In genomic region chr3:174162550-174162949, GRCh38 we compare ENCODE assay signal across 29 cellular contexts.
DNase-seq lines count a peak whose midpoint lies in the region; ATAC-seq and TF ChIP-seq lines count a peak whose summit lies in the region.
"Had no signal": no experiment of that assay in that cellular context is flagged by ENCODE, and none has a peak within 500 bp of the region (broad histone marks: within the 10 kb centered on the region; RNA-seq: fewer than 3 reads in every experiment).

No MANE protein-coding gene starts in this region.

- H3K4me1 Mint-ChIP-seq in osteocyte (ENCODE audit: unreplicated experiment) = peaks cover 5% of the 10 kb centered on the region
- H3K4me1 Mint-ChIP-seq in type B pancreatic cell (ENCODE audit: unreplicated experiment) = no peaks in the 10 kb centered on the region
- H3K4me1 Mint-ChIP-seq: activated CD4-positive, alpha-beta T cell treated with anti-CD3 and anti-CD28 coated beads, Interleukin-2, amount 10 ng/mL, durations not matched to agents 7 days and 5 days had no signal

- no peaks in the 10 kb centered on the region for H3K27me3 Mint-ChIP-seq in osteocyte (ENCODE audit: unreplicated experiment)
- no peaks in the 10 kb centered on the region for H3K27me3 Mint-ChIP-seq in type B pancreatic cell
- H3K27me3 Mint-ChIP-seq: activated CD4-positive, alpha-beta T cell treated with anti-CD3 and anti-CD28 coated beads, Interleukin-2, amount 10 ng/mL, durations not matched to agents 7 days and 5 days had no signal

- no peaks in the 10 kb centered on the region for H3K9me2 ChIP-seq in GM23248 (ENCODE audit: insufficient read depth)

- peaks cover 7% of the 10 kb centered on the region for H3K36me3 Mint-ChIP-seq in osteocyte (ENCODE audit: unreplicated experiment)
- no peaks in the 10 kb centered on the region for H3K36me3 Mint-ChIP-seq in type B pancreatic cell
- H3K36me3 Mint-ChIP-seq: activated naive CD4-positive, alpha-beta T cell treated with anti-CD3 and anti-CD28 coated beads, Interleukin-2, amount 50 U/mL, for 72 hours had no signal

- no peak overlapping the region for H2AFZ ChIP-seq in GM23248

- no peak overlapping the region for H3K9ac ChIP-seq in GM23248

- H3K4me3 ChIP-seq in AG09309 (ENCODE audit: control insufficient read depth, low read depth, low read length) (no peak overlapping the region), GM23248 (no peak overlapping the region)
- H3K4me3 ChIP-seq: A549, breast epithelium, right atrium auricular region had no signal

- ATAC-seq in foreskin keratinocyte = peak; percentile 60
- ATAC-seq: A549; activated naive CD4-positive, alpha-beta T cell treated with anti-CD3 and anti-CD28 coated beads, Interleukin-2, amount 50 U/mL, for 72 hours had no signal

- DNase-seq in AG09309 (ENCODE audit: low read depth) (peak; percentile 13), GM23248 (peak; percentile 74), amniotic epithelial cell (ENCODE audit: low read depth) (peak; percentile 36), foreskin keratinocyte (peak; percentile 16 to 70), cortex of kidney (lab: John Stamatoyannopoulos, UW) (no peak), osteocyte (ENCODE audit: extremely low spot score, unreplicated experiment) (no peak), UCSD-AML1 (lab: John Stamatoyannopoulos, UW; ENCODE audit: unreplicated experiment) (no peak), type B pancreatic cell (ENCODE audit: extremely low spot score, unreplicated experiment) (no peak)
- DNase-seq: activated CD4-positive, alpha-beta T cell treated with anti-CD3 and anti-CD28 coated beads, Interleukin-2, amount 10 ng/mL, durations not matched to agents 7 days and 5 days; activated effector memory CD4-positive, alpha-beta T cell treated with Interleukin-2 at 50 U/mL for 16 hours; activated T-cell treated with anti-CD3 and anti-CD28 coated beads, Interleukin-2, amount 50 U/mL, for 1 hour; DMS53; effector CD4-positive, alpha-beta T cell; foreskin melanocyte; GF-D8; Kasumi-1; MV-4-11; NCI-H1694; NCI-H446 treated with DMSO at 0.1 percent for 48 hours; NCI-H774; posterior cingulate gyrus; stimulated activated CD4-positive, alpha-beta T cell treated with anti-CD3 and anti-CD28 coated beads, Interleukin-1b, Interleukin-23, amount 100 ng/mL, for 48 hours; stimulated activated naive CD4-positive, alpha-beta T cell treated with Interleukin-2 at 50 U/mL for 16 hours; T-helper 9 cell had no signal

- in situ Hi-C loops in GM23248 (cut with MboI) = no loop called here

- H3K4me1 ChIP-seq in GM23248 (ENCODE audit: insufficient read depth) (peaks cover 15% of the 10 kb centered on the region; the same call in 1 of the 2 replicates), foreskin keratinocyte (no peaks in the 10 kb centered on the region)
- H3K4me1 ChIP-seq: A549, breast epithelium, right atrium auricular region had no signal

- WGBS in GM23248 (ENCODE audit: low coverage in 1 of 2, low lambda C conversion rate in 2 of 2, missing lambda C conversion rate in 2 of 2), 2 experiments = 50 to 63% methylated on average over 1 of the region's 1 CpG

- H4K20me1 ChIP-seq in GM23248 (ENCODE audit: insufficient read depth) = no peaks in the 10 kb centered on the region

- no peaks in the 10 kb centered on the region for H3K36me3 ChIP-seq in GM23248 (ENCODE audit: low read depth)
- H3K36me3 ChIP-seq: breast epithelium, right atrium auricular region had no signal

- H3K9me3 ChIP-seq in GM23248 (ENCODE audit: low read depth) = no peaks in the 10 kb centered on the region
- H3K9me3 ChIP-seq: A549 had no signal

- H3K4me3 Mint-ChIP-seq in osteocyte (ENCODE audit: unreplicated experiment) = no peak overlapping the region
- H3K4me3 Mint-ChIP-seq in type B pancreatic cell = no peak overlapping the region
- H3K4me3 Mint-ChIP-seq: activated CD4-positive, alpha-beta T cell treated with anti-CD3 and anti-CD28 coated beads, Interleukin-2, amount 10 ng/mL, durations not matched to agents 7 days and 5 days had no signal

- no peak for TF ChIP-seq CTCF in AG09309 (IDR thresholded peaks at IDR 0.05; ENCODE audit: control insufficient read depth, insufficient read depth, low read depth, low read length, missing control alignments)
- TF ChIP-seq CTCF in foreskin keratinocyte (conservative IDR thresholded peaks at IDR 0.05) = no peak
- TF ChIP-seq CTCF in osteocyte (IDR thresholded peaks at IDR 0.05) = no peak
- no peak for TF ChIP-seq CTCF in type B pancreatic cell (conservative IDR thresholded peaks at IDR 0.05)

- H3K27ac ChIP-seq in GM23248 (peak overlapping the region; percentile 26; the same call in 1 of the 2 replicates), foreskin keratinocyte (no peak overlapping the region)
- H3K27ac ChIP-seq: A549, breast epithelium, HL-60, right atrium auricular region had no signal

- H3K4me2 ChIP-seq in GM23248 (ENCODE audit: unreplicated experiment) = no peak overlapping the region
- H3K4me2 ChIP-seq: A549 had no signal

- H3K79me2 ChIP-seq in GM23248 (ENCODE audit: insufficient read depth) = no peaks in the 10 kb centered on the region

- H3K27ac Mint-ChIP-seq in osteocyte (ENCODE audit: unreplicated experiment) (no peak overlapping the region), type B pancreatic cell (no peak overlapping the region)
- H3K27ac Mint-ChIP-seq: activated CD4-positive, alpha-beta T cell treated with anti-CD3 and anti-CD28 coated beads, Interleukin-2, amount 10 ng/mL, durations not matched to agents 7 days and 5 days; activated naive CD4-positive, alpha-beta T cell treated with anti-CD3 and anti-CD28 coated beads, Interleukin-2, amount 50 U/mL, for 72 hours had no signal

- H3F3A ChIP-seq in GM23248 (ENCODE audit: insufficient read depth) = no peaks in the 10 kb centered on the region

- no peaks in the 10 kb centered on the region for H3K27me3 ChIP-seq in GM23248 (replicated peaks; ENCODE audit: insufficient read depth)
- H3K27me3 ChIP-seq in foreskin keratinocyte = no peaks in the 10 kb centered on the region
- H3K27me3 ChIP-seq: breast epithelium, right atrium auricular region had no signal

- peaks cover 46% of the 10 kb centered on the region for H3K9me3 Mint-ChIP-seq in osteocyte (ENCODE audit: unreplicated experiment)
- peaks cover 9% of the 10 kb centered on the region for H3K9me3 Mint-ChIP-seq in type B pancreatic cell

Comparison
In these comparisons a context has a peak if more than half of its experiments do, and no peak if none do; other contexts are left out.
1. DNase-seq: peak in AG09309 (single experiment), GM23248 (single experiment), amniotic epithelial cell (single experiment) and foreskin keratinocyte (2 of 2); none in cortex of kidney (single experiment), osteocyte (single experiment), UCSD-AML1 (single experiment) and type B pancreatic cell (single experiment).